In the genomic region with DNA sequence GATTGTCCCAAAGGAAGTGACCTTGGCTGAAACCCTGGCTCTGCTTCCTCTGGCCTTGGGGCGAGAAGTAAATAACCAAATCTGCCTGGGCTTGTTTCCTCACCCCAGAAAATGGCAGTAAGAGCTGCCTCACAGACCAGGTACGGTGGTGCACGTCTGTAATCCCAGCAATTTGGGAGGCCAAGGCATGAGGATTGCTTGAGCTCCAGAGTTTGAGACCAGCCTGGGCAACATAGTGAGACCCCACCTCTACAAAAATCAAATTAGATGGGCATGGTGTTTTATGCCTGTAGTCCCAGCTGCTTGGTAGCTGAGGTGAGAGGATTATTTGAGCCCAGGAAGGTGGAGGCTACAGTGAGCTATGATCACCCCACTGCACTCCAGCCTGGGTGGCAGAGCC, we compare ENCODE assay signal across 8 cellular contexts.
DNase-seq lines count a peak whose midpoint lies in the region; ATAC-seq and TF ChIP-seq lines count a peak whose summit lies in the region.
"Not testable (repeated sequence)": the region's sequence is repeated elsewhere in the genome, so short reads cannot be mapped to it uniquely, and the experiment has no call there.

No MANE protein-coding gene starts in this region.

- H3K4me3 ChIP-seq in HEK293 (ENCODE audit: low read depth, low read length); NB4 (ENCODE audit: low read depth, low read length); endodermal cell (ENCODE audit: low read length); osteoblast (ENCODE audit: insufficient read depth, low read length): not testable (repeated sequence)

- not testable (repeated sequence) for H3K27me3 ChIP-seq in endodermal cell (ENCODE audit: control insufficient read depth, insufficient read depth, low read length, poor library complexity, severe bottlenecking); osteoblast (ENCODE audit: insufficient read depth, low read length)

- ATAC-seq in GM18867 (IDR thresholded peaks at IDR 0.05; ENCODE audit: unreplicated experiment) (peak; percentile 6), HG03139 (IDR thresholded peaks at IDR 0.05; ENCODE audit: unreplicated experiment) (peak; percentile 2)

- intact Hi-C loops in activated CD4-positive, alpha-beta T cell treated with anti-CD3 and anti-CD28 coated beads, Interleukin-2, amount 10 ng/mL, durations not matched to agents 24 days and 14 days (cut with micrococcal nuclease) = not testable (repeated sequence)

- POLR2A ChIA-PET in HEK293 (lab: Yijun Ruan, JAX) = not testable (repeated sequence)

- not testable (repeated sequence) for H3K9ac ChIP-seq in endodermal cell (ENCODE audit: extremely low read depth, low read length, poor library complexity, severe bottlenecking)

- peak overlapping the region; percentile 57 for H3K4me2 ChIP-seq in osteoblast (ENCODE audit: insufficient read depth, low read length)

- H2AFZ ChIP-seq in osteoblast (ENCODE audit: low read length) = not testable (repeated sequence)

- H3K9me3 ChIP-seq in HEK293 (ENCODE audit: control insufficient read depth, insufficient read depth, low read depth, low read length); endodermal cell (ENCODE audit: control insufficient read depth, low read length); osteoblast (ENCODE audit: low read depth, low read length): not testable (repeated sequence)

- not testable (repeated sequence) for H3K36me3 ChIP-seq in HEK293 (ENCODE audit: control insufficient read depth in 2 of 2, insufficient read depth in 1 of 2, low read length in 2 of 2); endodermal cell (ENCODE audit: control insufficient read depth, insufficient read depth, low read length); osteoblast (ENCODE audit: insufficient read depth, low read length)

- H3K27ac ChIP-seq in HEK293 (ENCODE audit: extremely low read depth, low read depth, low read length); endodermal cell (ENCODE audit: low read depth, low read length): not testable (repeated sequence)
- peak overlapping the region; percentile 39 for H3K27ac ChIP-seq in osteoblast (ENCODE audit: low read depth, low read length)

- H3K36me3 Mint-ChIP-seq in activated CD4-positive, alpha-beta T cell treated with anti-CD3 and anti-CD28 coated beads, Interleukin-2, amount 10 ng/mL, durations not matched to agents 24 days and 14 days (ENCODE audit: low read depth); endodermal cell (ENCODE audit: low read depth): not testable (repeated sequence)

- not testable (repeated sequence) for H3K4me3 Mint-ChIP-seq in activated CD4-positive, alpha-beta T cell treated with anti-CD3 and anti-CD28 coated beads, Interleukin-2, amount 10 ng/mL, durations not matched to agents 24 days and 14 days; endodermal cell

- not testable (repeated sequence) for H3K27me3 Mint-ChIP-seq in activated CD4-positive, alpha-beta T cell treated with anti-CD3 and anti-CD28 coated beads, Interleukin-2, amount 10 ng/mL, durations not matched to agents 24 days and 14 days; endodermal cell (ENCODE audit: insufficient read depth)

- not testable (repeated sequence) for H3K4me1 ChIP-seq in HEK293 (ENCODE audit: control insufficient read depth, insufficient read depth, low read length); endodermal cell (ENCODE audit: control insufficient read depth, insufficient read depth, low read length); osteoblast (ENCODE audit: insufficient read depth, low read length)

- not testable (repeated sequence) for TF ChIP-seq POLR2A in NB4 (IDR thresholded peaks at IDR 0.05; ENCODE audit: extremely low read depth, insufficient read length)

- not testable (repeated sequence) for H3K79me2 ChIP-seq in osteoblast (ENCODE audit: insufficient read depth, low read length)

- H3K27ac Mint-ChIP-seq in activated CD4-positive, alpha-beta T cell treated with anti-CD3 and anti-CD28 coated beads, Interleukin-2, amount 10 ng/mL, durations not matched to agents 24 days and 14 days; endodermal cell: not testable (repeated sequence)

- H3K4me1 Mint-ChIP-seq in activated CD4-positive, alpha-beta T cell treated with anti-CD3 and anti-CD28 coated beads, Interleukin-2, amount 10 ng/mL, durations not matched to agents 24 days and 14 days; endodermal cell: not testable (repeated sequence)

- DNase-seq in DMS153 (lab: John Stamatoyannopoulos, UW) (peak; percentile 2), NB4 (ENCODE audit: low read depth) (peak; percentile 40), endodermal cell (peak; percentile 47)
- DNase-seq in activated CD4-positive, alpha-beta T cell treated with anti-CD3 and anti-CD28 coated beads, Interleukin-2, amount 10 ng/mL, durations not matched to agents 24 days and 14 days = peak; percentile 40
- DNase-seq in osteoblast (ENCODE audit: insufficient read length, low spot score, missing footprints) = not testable (repeated sequence)

- not testable (repeated sequence) for H4K20me1 ChIP-seq in osteoblast (ENCODE audit: insufficient read depth, low read length)

- H3K9me3 Mint-ChIP-seq in activated CD4-positive, alpha-beta T cell treated with anti-CD3 and anti-CD28 coated beads, Interleukin-2, amount 10 ng/mL, durations not matched to agents 24 days and 14 days; endodermal cell: not testable (repeated sequence)

- CTCF ChIA-PET in HEK293 (lab: Yijun Ruan, JAX) = interaction anchor here (0.6 kb wide), 1 partner anchor 463 kb away, joined by 3 read pairs; no protein-coding TSS in a partner anchor

- TF ChIP-seq CTCF in HEK293 (tag by site-specific recombination; IDR thresholded peaks at IDR 0.05); NB4 (IDR thresholded peaks at IDR 0.05; ENCODE audit: low read depth, low read length); endodermal cell (conservative IDR thresholded peaks at IDR 0.05); osteoblast (IDR thresholded peaks at IDR 0.05; ENCODE audit: extremely low read depth, low read depth, low read length): not testable (repeated sequence)

- 79 to 87% methylated on average over 3 of the region's 3 CpGs for WGBS in endodermal cell (ENCODE audit: insufficient coverage in 1 of 2, insufficient read length in 1 of 2), 2 experiments

TF ChIP-seq in HEK293, 187 proteins besides CTCF, POLR2A, EP300 and RAD21:
- peak; percentile 86 for TF ChIP-seq ZNF121 (tag by site-specific recombination; IDR thresholded peaks at IDR 0.05)
